31 cellular contexts compared by ENCODE assay signal in genomic region chr5:150247726-150248125, GRCh38. TPM values are rescaled to one million over a fixed set of nuclear protein-coding genes. Genes with fewer than 3 reads are reported as not detected.
DNase-seq lines count a peak whose midpoint lies in the region; ATAC-seq, FAIRE-seq and TF ChIP-seq lines count a peak whose summit lies in the region.
"Had no signal": no experiment of that assay in that cellular context is flagged by ENCODE, and none has a peak within 500 bp of the region (broad histone marks: within the 10 kb centered on the region; RNA-seq: fewer than 3 reads in every experiment).

No MANE protein-coding gene starts in this region.

- no peak for FAIRE-seq in H1 (lab: Jason Lieb, UNC)
- FAIRE-seq: A204.1, GM12891, GM19239 had no signal

- no peaks in the 10 kb centered on the region for H3K9me3 Mint-ChIP-seq in chondrocyte (ENCODE audit: low read depth)
- H3K9me3 Mint-ChIP-seq: CD14-positive monocyte; CD4-positive, alpha-beta memory T cell; CD4-positive, CD25-positive, alpha-beta regulatory T cell; CD8-positive, alpha-beta memory T cell had no signal

- no peaks in the 10 kb centered on the region for H3K79me2 ChIP-seq in H1 (ENCODE audit: control insufficient read depth in 1 of 2, insufficient read depth in 2 of 2, low read length in 2 of 2)

- DNase-seq in chondrocyte (ENCODE audit: low spot score) = peak; percentile 74
- DNase-seq in H1 (ENCODE audit: low read depth in 1 of 2, low spot score in 2 of 2) = no peak
- no peak for DNase-seq in neuronal stem cell (ENCODE audit: low spot score)
- no peak for DNase-seq in gastrocnemius medialis
- DNase-seq in NCI-H2227 (lab: John Stamatoyannopoulos, UW; ENCODE audit: unreplicated experiment) = no peak
- DNase-seq in LoVo (ENCODE audit: low spot score) = no peak
- DNase-seq in activated effector memory CD4-positive, alpha-beta T cell treated with Interleukin-2 at 50 U/mL for 16 hours = no peak
- no peak for DNase-seq in foreskin keratinocyte
- DNase-seq: 8988T; ACHN; BE2C; C1 segment of cervical spinal cord; CD4-positive, alpha-beta memory T cell; CD4-positive, CD25-positive, alpha-beta regulatory T cell; CD8-positive, alpha-beta memory T cell; COR-L47; DMS 273 treated with DMSO at 0.1 percent for 48 hours; DMS153; DMS53; DMS79; DND-41; EL; GF-D8 had no signal

- peaks cover 3% of the 10 kb centered on the region for H3K27me3 Mint-ChIP-seq in chondrocyte (ENCODE audit: low read depth)
- H3K27me3 Mint-ChIP-seq: CD4-positive, CD25-positive, alpha-beta regulatory T cell had no signal

- H3K4me1 ChIP-seq in H1 (replicated peaks in 1 of 4; ENCODE audit: control insufficient read depth in 3 of 4, insufficient read depth in 4 of 4, low read length in 3 of 4) (no peaks in the 10 kb centered on the region), neuronal stem cell (ENCODE audit: control insufficient read depth in 2 of 2, insufficient read depth in 1 of 2, low read depth in 1 of 2, low read length in 2 of 2) (peaks cover 11 to 22% of the 10 kb centered on the region in 2 donors), gastrocnemius medialis (peaks cover 42 to 49% of the 10 kb centered on the region in 2 donors), foreskin keratinocyte (no peaks in the 10 kb centered on the region)

- intact Hi-C loops in gastrocnemius medialis (cut with DNase I; ENCODE audit: low total_unique reads) = loop anchor here (2.0 to 10.0 kb wide), 2 partner anchors 513 to 791 kb away; partner anchors contain the start of gene PPARGC1B

- no peak for ATAC-seq in gastrocnemius medialis
- no peak for ATAC-seq in foreskin keratinocyte

- H3K79me1 ChIP-seq in H1 (ENCODE audit: low read depth, low read length) = no peaks in the 10 kb centered on the region
- H3K79me1 ChIP-seq in neuronal stem cell (ENCODE audit: low read depth, low read length) = no peaks in the 10 kb centered on the region

- no peak for TF ChIP-seq CTCF in chondrocyte (IDR thresholded peaks at IDR 0.05)
- TF ChIP-seq CTCF in H1 (IDR thresholded peaks at IDR 0.05; ENCODE audit: control extremely low read depth in 1 of 3, insufficient read depth in 1 of 3, low read depth in 1 of 3, low read length in 3 of 3) = no peak
- no peak for TF ChIP-seq CTCF in gastrocnemius medialis (IDR thresholded peaks at IDR 0.05 in 4 of 5, conservative IDR thresholded peaks at IDR 0.05 in 1 of 5)
- TF ChIP-seq CTCF in foreskin keratinocyte (conservative IDR thresholded peaks at IDR 0.05) = no peak

- H3K27ac ChIP-seq in H1 (ENCODE audit: low read depth, low read length) (no peak overlapping the region), neuronal stem cell (replicated peaks; ENCODE audit: low read length) (no peak overlapping the region), gastrocnemius medialis (peak overlapping the region; percentile 91 to 100 (median 100)), foreskin keratinocyte (no peak overlapping the region)
- H3K27ac ChIP-seq: BLaER1 had no signal

- H4K20me1 ChIP-seq in H1 (replicated peaks in 1 of 2; ENCODE audit: control insufficient read depth in 1 of 2, insufficient read depth in 2 of 2, low read length in 2 of 2) = no peaks in the 10 kb centered on the region
- H4K20me1 ChIP-seq: BLaER1 had no signal

- TF ChIP-seq POLR2A in H1 (IDR thresholded peaks at IDR 0.05; ENCODE audit: control extremely low read depth in 1 of 2, low read depth in 2 of 2, low read length in 2 of 2) (no peak), gastrocnemius medialis (IDR thresholded peaks at IDR 0.05) (no peak)

- H3K4me3 Mint-ChIP-seq in chondrocyte (ENCODE audit: unreplicated experiment) = no peak overlapping the region
- H3K4me3 Mint-ChIP-seq: CD14-positive monocyte; CD4-positive, alpha-beta memory T cell; CD4-positive, CD25-positive, alpha-beta regulatory T cell; CD8-positive, alpha-beta memory T cell had no signal

- H3K9ac ChIP-seq in H1 (replicated peaks in 1 of 4; ENCODE audit: extremely low read depth in 1 of 4, low read depth in 3 of 4, low read length in 3 of 4) (no peak overlapping the region), neuronal stem cell (ENCODE audit: low read depth, low read length, poor library complexity) (no peak overlapping the region)
- H3K9ac ChIP-seq: BLaER1 had no signal

- H3K56ac ChIP-seq in H1 (replicated peaks; ENCODE audit: insufficient read length, low read depth, low read length) = no peak overlapping the region

- H3K23ac ChIP-seq in H1 (ENCODE audit: insufficient read length) = no peak overlapping the region
- no peak overlapping the region for H3K23ac ChIP-seq in neuronal stem cell (ENCODE audit: low read depth, low read length, poor library complexity)

- TF ChIP-seq EP300 in H1 (IDR thresholded peaks at IDR 0.05; ENCODE audit: borderline replicate concordance in 1 of 2, low read depth in 2 of 2, low read length in 2 of 2) = no peak

- no peak overlapping the region for H2AFZ ChIP-seq in H1 (ENCODE audit: low read length)
- no peak overlapping the region for H2AFZ ChIP-seq in neuronal stem cell (ENCODE audit: low read length)

- no peak for TF ChIP-seq RAD21 in H1 (IDR thresholded peaks at IDR 0.05 in 1 of 2, conservative IDR thresholded peaks at IDR 0.05 in 1 of 2; ENCODE audit: low read depth in 2 of 2, low read length in 2 of 2)

- H4K91ac ChIP-seq in H1 (replicated peaks; ENCODE audit: insufficient read length, low read length) = no peak overlapping the region
- H4K91ac ChIP-seq in neuronal stem cell (ENCODE audit: low read depth, low read length, poor library complexity) = no peak overlapping the region

- H2BK5ac ChIP-seq in H1 (ENCODE audit: low read depth, low read length) (no peak overlapping the region), neuronal stem cell (ENCODE audit: low read length) (no peak overlapping the region)

- peaks cover 2% of the 10 kb centered on the region for H3K36me3 Mint-ChIP-seq in chondrocyte (ENCODE audit: low read depth)
- H3K36me3 Mint-ChIP-seq: CD14-positive monocyte; CD4-positive, alpha-beta memory T cell; CD4-positive, CD25-positive, alpha-beta regulatory T cell; CD8-positive, alpha-beta memory T cell had no signal

- H3K27ac Mint-ChIP-seq in chondrocyte (ENCODE audit: unreplicated experiment) = no peak overlapping the region
- H3K27ac Mint-ChIP-seq: CD4-positive, alpha-beta memory T cell; CD4-positive, CD25-positive, alpha-beta regulatory T cell; CD8-positive, alpha-beta memory T cell had no signal

- no peak overlapping the region for H3K18ac ChIP-seq in H1 (ENCODE audit: extremely low read depth, low read length)
- H3K18ac ChIP-seq in neuronal stem cell (ENCODE audit: low read length) = peak overlapping the region; percentile 33

- H3K36me3 ChIP-seq in H1 (ENCODE audit: control insufficient read depth in 2 of 4, insufficient read depth in 4 of 4, low read length in 3 of 4) (no peaks in the 10 kb centered on the region), neuronal stem cell (replicated peaks in 1 of 2; ENCODE audit: control insufficient read depth in 2 of 2, insufficient read depth in 2 of 2, low read length in 2 of 2) (no peaks in the 10 kb centered on the region), gastrocnemius medialis (no peaks in the 10 kb centered on the region)
- H3K36me3 ChIP-seq: BE2C, BLaER1 had no signal

- peaks cover 7% of the 10 kb centered on the region for H3K4me1 Mint-ChIP-seq in chondrocyte (ENCODE audit: low read depth)
- H3K4me1 Mint-ChIP-seq: CD14-positive monocyte; CD4-positive, alpha-beta memory T cell; CD4-positive, CD25-positive, alpha-beta regulatory T cell; CD8-positive, alpha-beta memory T cell had no signal

- CTCF ChIA-PET in H1 (lab: Charles Lee; ENCODE audit: partially characterized antibody) = interaction anchor here (0.6 to 2.6 kb wide), 10 partner anchors 14 to 105 kb away, joined by 3 to 10 read pairs (median 4); no protein-coding TSS in a partner anchor

- 85% methylated on average over 9 of the region's 9 CpGs; no CpG with 5 or more reads in 1 of the 2 experiments for whole genome bisulfite sequencing in H1 (ENCODE audit: extremely low coverage in 1 of 2, insufficient coverage in 1 of 2, insufficient read length in 1 of 2, insufficient replicate concordance in 2 of 2, low coverage in 1 of 2, low lambda C conversion rate in 2 of 2, missing lambda C conversion rate in 1 of 2), 2 experiments
- no CpG with 5 or more reads among the region's 9 CpGs for WGBS in neuronal stem cell (ENCODE audit: extremely low coverage in 2 of 2, insufficient read length in 2 of 2, insufficient replicate concordance in 1 of 2), 2 donors

- H3K27me3 ChIP-seq in H1 (replicated peaks in 1 of 4; ENCODE audit: control insufficient read depth in 3 of 4, extremely low read depth in 1 of 4, insufficient read depth in 3 of 4, low read length in 3 of 4) = no peaks in the 10 kb centered on the region
- no peaks in the 10 kb centered on the region for H3K27me3 ChIP-seq in neuronal stem cell (ENCODE audit: control insufficient read depth in 3 of 3, insufficient read depth in 3 of 3, low read depth in 1 of 3, low read length in 3 of 3)
- no peaks in the 10 kb centered on the region for H3K27me3 ChIP-seq in gastrocnemius medialis
- H3K27me3 ChIP-seq in foreskin keratinocyte = peaks cover 12% of the 10 kb centered on the region
- H3K27me3 ChIP-seq: BE2C, BLaER1 had no signal

- H3K14ac ChIP-seq in H1 (ENCODE audit: insufficient read length) (no peak overlapping the region), neuronal stem cell (ENCODE audit: low read length) (peak overlapping the region; percentile 31)

- H3K4me2 ChIP-seq in H1 (ENCODE audit: insufficient read depth in 1 of 2, low read depth in 2 of 2, low read length in 2 of 2) (no peak overlapping the region), neuronal stem cell (ENCODE audit: insufficient read depth, low read length, poor library complexity, severe bottlenecking) (no peak overlapping the region)
- H3K4me2 ChIP-seq: BLaER1 had no signal

- H4K5ac ChIP-seq in H1 (ENCODE audit: insufficient read length, low read depth, low read length) = no peak overlapping the region

- H4K8ac ChIP-seq in H1 (ENCODE audit: extremely low read depth, insufficient read depth, low read length) (peak overlapping the region; percentile 14; the same call in 1 of the 2 replicates), neuronal stem cell (ENCODE audit: low read depth, low read length) (no peak overlapping the region)

- H2BK120ac ChIP-seq in H1 (replicated peaks; ENCODE audit: low read depth, low read length) = no peak overlapping the region
- no peak overlapping the region for H2BK120ac ChIP-seq in neuronal stem cell (ENCODE audit: low read depth, low read length)

- in situ Hi-C loops in gastrocnemius medialis (cut with MboI; ENCODE audit: low sequenced_read_pairs in 4 of 4) = no loop called here

- H3K9me3 ChIP-seq in H1 (ENCODE audit: insufficient read depth in 2 of 2, low read depth in 1 of 2, low read length in 1 of 2) (no peaks in the 10 kb centered on the region), neuronal stem cell (replicated peaks in 1 of 2; ENCODE audit: control insufficient read depth in 2 of 2, insufficient read depth in 1 of 2, low read depth in 1 of 2, low read length in 2 of 2) (no peaks in the 10 kb centered on the region), gastrocnemius medialis (no peaks in the 10 kb centered on the region)
- H3K9me3 ChIP-seq: BE2C, BLaER1 had no signal

- H2AK5ac ChIP-seq in H1 (ENCODE audit: low read depth, low read length) = no peak overlapping the region
- peak overlapping the region; percentile 72 for H2AK5ac ChIP-seq in neuronal stem cell (ENCODE audit: low read depth, low read length)

- H3K4me3 ChIP-seq in H1 (ENCODE audit: extremely low read depth in 1 of 4, insufficient read depth in 2 of 4, low read depth in 3 of 4, low read length in 4 of 4) (no peak overlapping the region), neuronal stem cell (ENCODE audit: low read length in 2 of 2) (no peak overlapping the region), gastrocnemius medialis (no peak overlapping the region)
- H3K4me3 ChIP-seq: BLaER1 had no signal

- POLR2A ChIA-PET in H1 (lab: Charles Lee; ENCODE audit: partially characterized antibody) = no interaction called here

- H2BK15ac ChIP-seq in H1 (ENCODE audit: low read length) (no peak overlapping the region), neuronal stem cell (ENCODE audit: low read length) (no peak overlapping the region)

- no peak overlapping the region for H2BK20ac ChIP-seq in H1 (ENCODE audit: low read length)

- H3K4ac ChIP-seq in H1 (replicated peaks; ENCODE audit: insufficient read length, low read depth, low read length) (no peak overlapping the region), neuronal stem cell (ENCODE audit: low read length) (no peak overlapping the region)

- H2BK12ac ChIP-seq in H1 (ENCODE audit: low read depth, low read length) = no peak overlapping the region
- no peak overlapping the region for H2BK12ac ChIP-seq in neuronal stem cell (ENCODE audit: low read length)

- H3K23me2 ChIP-seq in H1 (ENCODE audit: low read depth, low read length) = no peaks in the 10 kb centered on the region

RNA-seq across cellular contexts. Expression of gene CAMK2A, which starts 41.8 kb away (rescaled TPM):
- total RNA-seq in chondrocyte = 0.24 TPM in 1 of 3 replicates, not detected in the others
- total RNA-seq in H1 (2021; fragmentation: NEBNext Ultra II Directional; extraction: Animal tissue kit (Norgen Biotek cat#: 25700)) = 0.23 and 0.28 TPM in 2 replicates
- 0.16 and 0.20 TPM in 2 replicates for polyA plus RNA-seq in H1 (2011; rRNA removed)
- polyA plus RNA-seq in H1 (2011; cell fraction: cytosol; rRNA removed) = 0.09 TPM
- polyA plus RNA-seq in H1 (2011; cell fraction: nucleus; rRNA removed) = 0.43 TPM
- polyA plus RNA-seq in H1 (2012, experiment 1 of 2) = 0.03 to 0.39 TPM (median 0.32 TPM) in 3 of 4 replicates, not detected in the other
- polyA plus RNA-seq in H1 (2012, experiment 2 of 2) = 0.17 TPM
- 0.12 TPM for polyA plus RNA-seq in H1 (2013, experiment 1 of 2)
- 0.11 TPM for polyA plus RNA-seq in H1 (2013, experiment 2 of 2)
- polyA minus RNA-seq in H1 (2011; rRNA and poly(A)+ RNA removed) = 0.06 and 0.10 TPM in 2 replicates
- polyA minus RNA-seq in H1 (2011; cell fraction: cytosol; rRNA and poly(A)+ RNA removed) = not detected
- polyA minus RNA-seq in H1 (2011; cell fraction: nucleus; rRNA and poly(A)+ RNA removed) = not detected
- 0.49 TPM for polyA plus RNA-seq in neuronal stem cell (2013, experiment 1 of 2)
- polyA plus RNA-seq in neuronal stem cell (2013, experiment 2 of 2) = 0.58 TPM
- 10 to 100 TPM; 32.0 to 78.1 (median 48.6) TPM for total RNA-seq in gastrocnemius medialis
- total RNA-seq in foreskin keratinocyte = 0.04 TPM in 1 of 2 replicates, not detected in the other
- polyA plus RNA-seq in foreskin keratinocyte = 0.01 TPM in 1 of 2 replicates, not detected in the other
- total RNA-seq: A673; CD4-positive, alpha-beta memory T cell; CD4-positive, CD25-positive, alpha-beta regulatory T cell; CD8-positive, alpha-beta memory T cell had no signal
- polyA plus RNA-seq: CD14-positive monocyte; CD4-positive, alpha-beta memory T cell; CD4-positive, CD25-positive, alpha-beta regulatory T cell; CD8-positive, alpha-beta memory T cell had no signal

RNA-seq across cellular contexts. Expression of gene ARSI, which starts 55.0 kb away (rescaled TPM):
- total RNA-seq in chondrocyte = 1.9 to 2.4 TPM (median 2.4 TPM) in 3 replicates
- total RNA-seq in H1 (2021; fragmentation: NEBNext Ultra II Directional; extraction: Animal tissue kit (Norgen Biotek cat#: 25700)) = 4.5 TPM in 2 replicates
- polyA plus RNA-seq in H1 (2011; rRNA removed) = 6.7 and 8.0 TPM in 2 replicates
- polyA plus RNA-seq in H1 (2011; cell fraction: cytosol; rRNA removed) = 6.0 TPM
- 4.2 TPM for polyA plus RNA-seq in H1 (2011; cell fraction: nucleus; rRNA removed)
- polyA plus RNA-seq in H1 (2012, experiment 1 of 2) = 2.0 to 4.1 TPM (median 3.4 TPM) in 4 replicates
- polyA plus RNA-seq in H1 (2012, experiment 2 of 2) = 3.3 TPM
- polyA plus RNA-seq in H1 (2013, experiment 1 of 2) = 3.5 TPM
- polyA plus RNA-seq in H1 (2013, experiment 2 of 2) = 3.5 TPM
- polyA minus RNA-seq in H1 (2011; rRNA and poly(A)+ RNA removed) = 2.7 and 5.4 TPM in 2 replicates
- polyA minus RNA-seq in H1 (2011; cell fraction: cytosol; rRNA and poly(A)+ RNA removed) = 3.7 TPM
- polyA minus RNA-seq in H1 (2011; cell fraction: nucleus; rRNA and poly(A)+ RNA removed) = 5.7 TPM
- 2.6 TPM for polyA plus RNA-seq in neuronal stem cell (2013, experiment 1 of 2)
- 2.5 TPM for polyA plus RNA-seq in neuronal stem cell (2013, experiment 2 of 2)
- not detected for total RNA-seq in gastrocnemius medialis
- 4.7 and 5.0 TPM in 2 replicates for total RNA-seq in foreskin keratinocyte
- polyA plus RNA-seq in foreskin keratinocyte = 3.5 and 3.7 TPM in 2 replicates
- total RNA-seq: CD4-positive, alpha-beta memory T cell; CD4-positive, CD25-positive, alpha-beta regulatory T cell; CD8-positive, alpha-beta memory T cell had no signal
- polyA plus RNA-seq: CD14-positive monocyte; CD4-positive, alpha-beta memory T cell; CD4-positive, CD25-positive, alpha-beta regulatory T cell; CD8-positive, alpha-beta memory T cell had no signal

RNA-seq across cellular contexts. Expression of gene SLC6A7, which starts 57.9 kb away (rescaled TPM):
- total RNA-seq in chondrocyte = 0.15 TPM in 1 of 3 replicates, not detected in the others
- 0.07 TPM in 1 of 2 replicates, not detected in the other for total RNA-seq in H1 (2021; fragmentation: NEBNext Ultra II Directional; extraction: Animal tissue kit (Norgen Biotek cat#: 25700))
- 0.02 and 0.12 TPM in 2 replicates for polyA plus RNA-seq in H1 (2011; rRNA removed)
- 0.04 TPM for polyA plus RNA-seq in H1 (2011; cell fraction: cytosol; rRNA removed)
- polyA plus RNA-seq in H1 (2011; cell fraction: nucleus; rRNA removed) = 0.58 TPM
- polyA plus RNA-seq in H1 (2012, experiment 1 of 2) = 0.09 to 0.13 TPM (median 0.11 TPM) in 3 of 4 replicates, not detected in the other
- polyA plus RNA-seq in H1 (2012, experiment 2 of 2) = not detected
- polyA plus RNA-seq in H1 (2013, experiment 1 of 2) = 0.06 TPM
- 0.06 TPM for polyA plus RNA-seq in H1 (2013, experiment 2 of 2)
- 0.41 TPM in 1 of 2 replicates, not detected in the other for polyA minus RNA-seq in H1 (2011; rRNA and poly(A)+ RNA removed)
- polyA minus RNA-seq in H1 (2011; cell fraction: cytosol; rRNA and poly(A)+ RNA removed) = not detected
- not detected for polyA minus RNA-seq in H1 (2011; cell fraction: nucleus; rRNA and poly(A)+ RNA removed)
- polyA plus RNA-seq in neuronal stem cell (2013, experiment 1 of 2) = not detected
- 0.01 TPM for polyA plus RNA-seq in neuronal stem cell (2013, experiment 2 of 2)
- total RNA-seq in gastrocnemius medialis = under 1 TPM in 1 of 4 donors, not detected in 3; 0.07 TPM
- total RNA-seq in foreskin keratinocyte = not detected in 2 replicates
- polyA plus RNA-seq in foreskin keratinocyte = not detected in 2 replicates
- total RNA-seq: A673; CD4-positive, alpha-beta memory T cell; CD4-positive, CD25-positive, alpha-beta regulatory T cell; CD8-positive, alpha-beta memory T cell; G401 had no signal
- polyA plus RNA-seq: AG04450; CD14-positive monocyte; CD4-positive, alpha-beta memory T cell; CD4-positive, CD25-positive, alpha-beta regulatory T cell; CD8-positive, alpha-beta memory T cell had no signal

Comparison
In these comparisons a context has a peak if more than half of its experiments do, and no peak if none do; other contexts are left out.
1. H3K27ac ChIP-seq: peak in gastrocnemius medialis (4 of 4); none in H1 (single experiment), neuronal stem cell (single experiment) and foreskin keratinocyte (single experiment).
2. RNA of gene CAMK2A, which starts 41.8 kb away (total RNA-seq): 32.0 to 78.1 TPM in gastrocnemius medialis; 0.23 to 0.28 TPM in H1, 0.24 TPM in chondrocyte and 0.04 TPM in foreskin keratinocyte; every median in the first group is over 10 times any median in the second.